ENCODE assay signal across 17 cellular contexts in the genomic region with DNA sequence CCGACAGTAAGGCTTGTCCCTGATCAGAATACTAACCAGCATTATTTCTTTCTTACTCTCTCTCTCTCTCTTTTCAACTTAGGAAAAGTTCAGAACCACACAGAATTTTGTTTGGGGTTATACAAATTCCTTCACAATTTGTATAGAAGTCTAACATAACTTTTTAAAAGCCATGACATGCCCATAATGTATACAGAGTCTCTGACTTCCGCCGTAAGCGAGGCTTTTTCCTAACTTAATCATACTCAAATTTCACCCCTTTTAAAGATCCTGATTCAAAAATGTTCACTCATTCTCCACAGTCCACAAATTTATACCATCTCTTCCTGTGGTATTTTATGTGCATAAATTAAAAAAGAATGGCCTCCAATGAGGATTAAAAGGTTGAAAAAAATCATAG.
DNase-seq lines count a peak whose midpoint lies in the region; ATAC-seq, FAIRE-seq and TF ChIP-seq lines count a peak whose summit lies in the region.
"Had no signal": no experiment of that assay in that cellular context is flagged by ENCODE, and none has a peak within 500 bp of the region (broad histone marks: within the 10 kb centered on the region; RNA-seq: fewer than 3 reads in every experiment).

No MANE protein-coding gene starts in this region.

- no peak for TF ChIP-seq CTCF in astrocyte (IDR thresholded peaks at IDR 0.05; ENCODE audit: insufficient read depth, low read depth, low read length)
- TF ChIP-seq CTCF in nephron progenitor cell (IDR thresholded peaks at IDR 0.05), result no peak
- TF ChIP-seq CTCF in body of pancreas (IDR thresholded peaks at IDR 0.05), result no peak

- H3K9me3 Mint-ChIP-seq in astrocyte (ENCODE audit: unreplicated experiment) (no peaks in the 10 kb centered on the region), nephron progenitor cell (no peaks in the 10 kb centered on the region)
- H3K9me3 Mint-ChIP-seq: CD8-positive, alpha-beta T cell had no signal

- H3K4me3 Mint-ChIP-seq in astrocyte (ENCODE audit: unreplicated experiment) (no peak overlapping the region), nephron progenitor cell (no peak overlapping the region)
- H3K4me3 Mint-ChIP-seq: CD14-positive monocyte; CD8-positive, alpha-beta T cell had no signal

- DNase-seq in SJCRH30, result peak in 1 of 2 experiments; percentile 21
- DNase-seq in astrocyte (ENCODE audit: low read depth), result peak; percentile 6
- no peak for DNase-seq in nephron progenitor cell
- DNase-seq in body of pancreas, result no peak
- DNase-seq in GM12891 (ENCODE audit: insufficient read length, low spot score), result no peak
- DNase-seq: CD8-positive, alpha-beta T cell; COR-L47; DMS53; GOT3 had no signal

- H3K27me3 Mint-ChIP-seq in astrocyte (ENCODE audit: low read depth, unreplicated experiment), result no peaks in the 10 kb centered on the region
- H3K27me3 Mint-ChIP-seq in nephron progenitor cell (ENCODE audit: low read depth, poor library complexity), result no peaks in the 10 kb centered on the region

- intact Hi-C loops in body of pancreas (cut with DNase I), result no loop called here

- peak overlapping the region; percentile 22; the same call in 1 of the 2 replicates for H3K27ac ChIP-seq in SJCRH30
- H3K27ac ChIP-seq in astrocyte (ENCODE audit: low read depth, low read length), result no peak overlapping the region
- H3K27ac ChIP-seq in body of pancreas, result peak overlapping the region in 2 of 4 donors; percentile 23 to 42
- H3K27ac ChIP-seq: A549 had no signal

- no peaks in the 10 kb centered on the region for H4K20me1 ChIP-seq in astrocyte (ENCODE audit: insufficient read depth, low read length)

- H3K36me3 Mint-ChIP-seq in astrocyte (ENCODE audit: low read depth, unreplicated experiment) (no peaks in the 10 kb centered on the region), nephron progenitor cell (ENCODE audit: low read depth) (no peaks in the 10 kb centered on the region)
- H3K36me3 Mint-ChIP-seq: CD14-positive monocyte; CD8-positive, alpha-beta T cell had no signal

- no peaks in the 10 kb centered on the region for H3K79me2 ChIP-seq in astrocyte (ENCODE audit: insufficient read depth, low read length)

- H3K9me3 ChIP-seq in SJCRH30 (replicated peaks) (no peaks in the 10 kb centered on the region), astrocyte (ENCODE audit: insufficient read depth, low read depth, low read length) (no peaks in the 10 kb centered on the region), body of pancreas (no peaks in the 10 kb centered on the region)
- H3K9me3 ChIP-seq: A549, HAP-1 had no signal

- no peak for ATAC-seq in HG02642 (IDR thresholded peaks at IDR 0.05; ENCODE audit: poor library complexity, unreplicated experiment)
- ATAC-seq in GM19351 (IDR thresholded peaks at IDR 0.05; ENCODE audit: unreplicated experiment), result no peak
- no peak for ATAC-seq in body of pancreas
- ATAC-seq: A549; CD8-positive, alpha-beta T cell; HepG2 had no signal

- peak overlapping the region; percentile 33 for H3K4me3 ChIP-seq in SJCRH30
- H3K4me3 ChIP-seq in astrocyte (ENCODE audit: insufficient read depth, low read depth, low read length), result no peak overlapping the region
- H3K4me3 ChIP-seq in body of pancreas, result no peak overlapping the region
- H3K4me3 ChIP-seq: A549, HAP-1 had no signal

- 65 to 66% methylated on average over 4 of the region's 4 CpGs for WGBS in body of pancreas, 2 donors

- TF ChIP-seq POLR2A in body of pancreas (IDR thresholded peaks at IDR 0.05), result no peak
- TF ChIP-seq POLR2A in GM12891 (IDR thresholded peaks at IDR 0.05; ENCODE audit: low read depth, low read length), result no peak

- no peak overlapping the region for H2AFZ ChIP-seq in astrocyte (ENCODE audit: low read depth, low read length)

- FAIRE-seq in astrocyte (lab: Jason Lieb, UNC) (no peak), GM12891 (lab: Jason Lieb, UNC) (no peak)
- FAIRE-seq: A549, GM18507, HepG2, HTR-8/SVneo had no signal

- H3K36me3 ChIP-seq in SJCRH30 (no peaks in the 10 kb centered on the region), astrocyte (ENCODE audit: insufficient read depth, low read length) (no peaks in the 10 kb centered on the region), body of pancreas (replicated peaks in 1 of 2; ENCODE audit: insufficient read depth in 1 of 2, low read depth in 2 of 2) (no peaks in the 10 kb centered on the region)
- H3K36me3 ChIP-seq: HAP-1 had no signal

- H3K4me1 ChIP-seq in SJCRH30 (peaks cover 23% of the 10 kb centered on the region), astrocyte (ENCODE audit: insufficient read depth, low read length) (peaks cover 4% of the 10 kb centered on the region), body of pancreas (peaks cover 6% of the 10 kb centered on the region)
- H3K4me1 ChIP-seq: A549, HAP-1 had no signal

- H3K4me1 Mint-ChIP-seq in astrocyte (ENCODE audit: low read depth, unreplicated experiment) (peaks cover 8% of the 10 kb centered on the region), nephron progenitor cell (peaks cover 18% of the 10 kb centered on the region)
- H3K4me1 Mint-ChIP-seq: CD14-positive monocyte had no signal

- H3K4me2 ChIP-seq in astrocyte (ENCODE audit: low read length), result no peak overlapping the region
- H3K4me2 ChIP-seq: A549 had no signal

- no peak overlapping the region for H3K9ac ChIP-seq in astrocyte (ENCODE audit: low read length)

- H3K27ac Mint-ChIP-seq in astrocyte (ENCODE audit: unreplicated experiment) (no peak overlapping the region), nephron progenitor cell (peak overlapping the region; percentile 60)
- H3K27ac Mint-ChIP-seq: CD14-positive monocyte; CD8-positive, alpha-beta T cell had no signal

- H3K27me3 ChIP-seq in SJCRH30 (no peaks in the 10 kb centered on the region), astrocyte (ENCODE audit: insufficient read depth, low read length) (no peaks in the 10 kb centered on the region), body of pancreas (no peaks in the 10 kb centered on the region)

TF ChIP-seq in GM12891, 5 proteins besides CTCF, POLR2A, EP300 and RAD21:
- TF ChIP-seq POLR2AphosphoS5 (IDR thresholded peaks at IDR 0.05; ENCODE audit: low read depth, low read length) (no peak), POU2F2 (IDR thresholded peaks at IDR 0.05; ENCODE audit: low read depth, low read length) (no peak), TAF1 (IDR thresholded peaks at IDR 0.05; ENCODE audit: low read depth, low read length) (no peak), SPI1 (IDR thresholded peaks at IDR 0.05; ENCODE audit: low read depth, low read length) (no peak), PAX5 (IDR thresholded peaks at IDR 0.05; ENCODE audit: insufficient read depth, low read length, severe bottlenecking) (no peak)
